9 cellular contexts compared by ENCODE assay signal in the genomic region with DNA sequence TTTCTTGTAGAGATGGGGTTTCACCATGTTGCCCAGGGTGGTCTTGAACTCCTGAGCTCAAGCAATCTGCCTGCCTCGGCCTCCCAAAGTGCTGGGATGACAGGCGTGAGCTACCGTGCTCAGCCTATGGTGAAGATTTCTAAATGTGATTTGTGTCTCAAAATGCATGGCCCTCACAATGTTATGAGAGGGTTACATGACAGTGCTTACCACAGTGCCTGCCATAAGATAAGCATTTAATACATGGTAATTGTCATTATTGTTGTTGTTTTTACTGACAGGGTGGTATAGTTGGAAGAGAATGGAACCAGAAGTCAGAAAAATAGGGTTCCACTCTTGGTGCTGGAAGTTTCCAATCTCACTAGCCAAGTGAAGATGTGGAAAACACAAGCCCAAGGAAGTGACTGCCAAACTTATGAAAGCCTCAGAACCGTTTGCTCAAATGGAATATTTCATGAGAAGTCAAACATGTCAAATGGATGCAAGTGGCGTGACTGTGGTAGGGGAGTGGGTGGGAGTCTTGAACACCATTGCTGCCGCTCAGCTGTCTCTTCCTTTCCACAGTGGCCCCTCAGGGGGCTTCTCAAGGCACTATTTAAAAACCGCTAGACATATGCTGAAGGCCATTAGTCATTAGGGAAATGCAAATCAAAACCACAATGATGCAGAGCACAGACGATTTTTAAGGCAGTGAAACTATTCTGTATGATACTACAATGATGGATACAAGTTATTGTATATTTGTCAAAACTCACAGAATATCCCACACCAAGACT. TPM values are rescaled to one million over a fixed set of nuclear protein-coding genes. Genes with fewer than 3 reads are reported as not detected.
A peak's percentile ranks its signal among the peaks of the same experiment; 100 is the strongest.
DNase-seq lines count a peak whose midpoint lies in the region; ATAC-seq and TF ChIP-seq lines count a peak whose summit lies in the region.
"Had no signal": no experiment of that assay in that cellular context is flagged by ENCODE, and none has a peak within 500 bp of the region (broad histone marks: within the 10 kb centered on the region; RNA-seq: fewer than 3 reads in every experiment).

No MANE protein-coding gene starts in this region.

- H3K4me1 ChIP-seq in BLaER1 treated with 17β-estradiol and CSF1 and Interleukin-3, amounts not matched to agents 10 nM and 100 nM: peaks cover 25 to 91% (median 33%) of the 10 kb centered on the region in 10 experiments
- H3K4me1 ChIP-seq in GM23338 (ENCODE audit: insufficient read depth): no peaks in the 10 kb centered on the region

- H3K27me3 ChIP-seq in BLaER1 treated with 17β-estradiol and CSF1 and Interleukin-3, amounts not matched to agents 10 nM and 100 nM: peaks cover 0 to 37% (median 23%) of the 10 kb centered on the region in 11 experiments; a peak in 16 of 22 replicates
- no peaks in the 10 kb centered on the region for H3K27me3 ChIP-seq in GM23338 (ENCODE audit: insufficient read depth)

- peak; percentile 87 for ATAC-seq in GM19035 (IDR thresholded peaks at IDR 0.05; ENCODE audit: unreplicated experiment)
- ATAC-seq in HG02981 (IDR thresholded peaks at IDR 0.05; ENCODE audit: unreplicated experiment): peak; percentile 92
- no peak for ATAC-seq in GM23338

- TF ChIP-seq CTCF in GM23338 (conservative IDR thresholded peaks at IDR 0.05; ENCODE audit: low read depth in 2 of 2): no peak

- DNase-seq in RPMI7951 (ENCODE audit: low read depth) (peak; percentile 79), GM23338 (ENCODE audit: low spot score) (no peak), SKM-1 (lab: John Stamatoyannopoulos, UW; ENCODE audit: unreplicated experiment) (no peak), AML-193 (lab: John Stamatoyannopoulos, UW) (no peak)
- no peak for DNase-seq in activated T-helper 1 cell treated with anti-CD3 and anti-CD28 coated beads, Interleukin-12 subunit alpha, Interleukin-12 subunit beta, Interleukin-2, Interleukin-4 antibody, amounts not matched to agents 30 ng/mL and 10 ng/mL and 1 ng/mL, durations not matched to agents 14 hours and 24 hours and 36 hours (ENCODE audit: low spot score)

- H3K4me2 ChIP-seq in BLaER1 treated with 17β-estradiol and CSF1 and Interleukin-3, amounts not matched to agents 10 nM and 100 nM: peak overlapping the region; percentile 65 to 89 (median 76)
- H3K4me2 ChIP-seq in GM23338: no peak overlapping the region

- no peaks in the 10 kb centered on the region for H3K36me3 Mint-ChIP-seq in GM23338 (ENCODE audit: low read depth)
- no peaks in the 10 kb centered on the region for H3K36me3 Mint-ChIP-seq in activated T-helper 1 cell treated with anti-CD3 and anti-CD28 coated beads, Interleukin-12 subunit alpha, Interleukin-12 subunit beta, Interleukin-2, Interleukin-4 antibody, amounts not matched to agents 30 ng/mL and 10 ng/mL and 1 ng/mL, durations not matched to agents 14 hours and 24 hours and 36 hours (ENCODE audit: low read depth)

- no peaks in the 10 kb centered on the region for H3K9me3 Mint-ChIP-seq in GM23338
- no peaks in the 10 kb centered on the region for H3K9me3 Mint-ChIP-seq in activated T-helper 1 cell treated with anti-CD3 and anti-CD28 coated beads, Interleukin-12 subunit alpha, Interleukin-12 subunit beta, Interleukin-2, Interleukin-4 antibody, amounts not matched to agents 30 ng/mL and 10 ng/mL and 1 ng/mL, durations not matched to agents 14 hours and 24 hours and 36 hours

- no peaks in the 10 kb centered on the region for H3F3A ChIP-seq in GM23338 (replicated peaks; ENCODE audit: low read depth)

- no peaks in the 10 kb centered on the region; the same call in 1 of the 2 replicates for H3K9me2 ChIP-seq in GM23338 (ENCODE audit: insufficient read depth)

- H3K4me3 Mint-ChIP-seq in GM23338: no peak overlapping the region
- no peak overlapping the region for H3K4me3 Mint-ChIP-seq in activated T-helper 1 cell treated with anti-CD3 and anti-CD28 coated beads, Interleukin-12 subunit alpha, Interleukin-12 subunit beta, Interleukin-2, Interleukin-4 antibody, amounts not matched to agents 30 ng/mL and 10 ng/mL and 1 ng/mL, durations not matched to agents 14 hours and 24 hours and 36 hours

- H3K79me2 ChIP-seq in GM23338 (replicated peaks; ENCODE audit: insufficient read depth): no peaks in the 10 kb centered on the region

- H3K4me1 Mint-ChIP-seq in GM23338: no peaks in the 10 kb centered on the region
- H3K4me1 Mint-ChIP-seq in activated T-helper 1 cell treated with anti-CD3 and anti-CD28 coated beads, Interleukin-12 subunit alpha, Interleukin-12 subunit beta, Interleukin-2, Interleukin-4 antibody, amounts not matched to agents 30 ng/mL and 10 ng/mL and 1 ng/mL, durations not matched to agents 14 hours and 24 hours and 36 hours (ENCODE audit: low read depth): no peaks in the 10 kb centered on the region

- H3K27me3 Mint-ChIP-seq in GM23338 (ENCODE audit: insufficient read depth, low read depth, poor library complexity): peaks cover 4% of the 10 kb centered on the region
- peaks cover 15% of the 10 kb centered on the region for H3K27me3 Mint-ChIP-seq in activated T-helper 1 cell treated with anti-CD3 and anti-CD28 coated beads, Interleukin-12 subunit alpha, Interleukin-12 subunit beta, Interleukin-2, Interleukin-4 antibody, amounts not matched to agents 30 ng/mL and 10 ng/mL and 1 ng/mL, durations not matched to agents 14 hours and 24 hours and 36 hours (ENCODE audit: insufficient read depth)

- H3K36me3 ChIP-seq in BLaER1 treated with 17β-estradiol and CSF1 and Interleukin-3, amounts not matched to agents 10 nM and 100 nM: peaks cover 0 to 6% (median 0%) of the 10 kb centered on the region in 11 experiments; a peak in 2 of 22 replicates
- no peaks in the 10 kb centered on the region for H3K36me3 ChIP-seq in GM23338 (ENCODE audit: insufficient read depth)

- H2AFZ ChIP-seq in GM23338: no peak overlapping the region

- no peaks in the 10 kb centered on the region for H4K20me1 ChIP-seq in BLaER1 treated with 17β-estradiol and CSF1 and Interleukin-3, amounts not matched to agents 10 nM and 100 nM
- no peaks in the 10 kb centered on the region for H4K20me1 ChIP-seq in GM23338 (replicated peaks; ENCODE audit: insufficient read depth)

- peak overlapping the region in 6 of 11 experiments; percentile 7 to 73 (median 52); a peak in 9 of 22 replicates for H3K9ac ChIP-seq in BLaER1 treated with 17β-estradiol and CSF1 and Interleukin-3, amounts not matched to agents 10 nM and 100 nM

- intact Hi-C loops in activated T-helper 1 cell treated with anti-CD3 and anti-CD28 coated beads, Interleukin-12 subunit alpha, Interleukin-12 subunit beta, Interleukin-2, Interleukin-4 antibody, amounts not matched to agents 30 ng/mL and 10 ng/mL and 1 ng/mL, durations not matched to agents 14 hours and 24 hours and 36 hours (cut with micrococcal nuclease): no loop called here

- no peak overlapping the region; a peak in 1 of 20 replicates for H3K4me3 ChIP-seq in BLaER1 treated with 17β-estradiol and CSF1 and Interleukin-3, amounts not matched to agents 10 nM and 100 nM
- no peak overlapping the region for H3K4me3 ChIP-seq in GM23338

- peaks cover 14 to 41% (median 25%) of the 10 kb centered on the region in 11 experiments; a peak in 21 of 22 replicates for H3K9me3 ChIP-seq in BLaER1 treated with 17β-estradiol and CSF1 and Interleukin-3, amounts not matched to agents 10 nM and 100 nM (replicated peaks in 1 of 11)

- H3K27ac ChIP-seq in BLaER1 treated with 17β-estradiol and CSF1 and Interleukin-3, amounts not matched to agents 10 nM and 100 nM: peak overlapping the region; percentile 4 to 91 (median 54)
- H3K27ac ChIP-seq in GM23338 (ENCODE audit: low read depth): no peak overlapping the region

- H3K27ac Mint-ChIP-seq in GM23338: no peak overlapping the region
- no peak overlapping the region for H3K27ac Mint-ChIP-seq in activated T-helper 1 cell treated with anti-CD3 and anti-CD28 coated beads, Interleukin-12 subunit alpha, Interleukin-12 subunit beta, Interleukin-2, Interleukin-4 antibody, amounts not matched to agents 30 ng/mL and 10 ng/mL and 1 ng/mL, durations not matched to agents 14 hours and 24 hours and 36 hours
- H3K27ac Mint-ChIP-seq: IgD-negative memory B cell had no signal

TF ChIP-seq in GM23338, 12 proteins besides CTCF, POLR2A, EP300 and RAD21:
- TF ChIP-seq NANOG (IDR thresholded peaks at IDR 0.05; ENCODE audit: borderline replicate concordance) (no peak), EZH2phosphoT487 (IDR thresholded peaks at IDR 0.05; ENCODE audit: unreplicated experiment) (no peak)

RNA-seq across cellular contexts. Expression of a gene that starts 29.1 kb away (rescaled TPM):
- total RNA-seq in RPMI7951 (2014; rRNA removed; shearing (Covaris generic)): 0.12 and 0.59 TPM in 2 replicates
- total RNA-seq in GM23338 (2014; rRNA removed; shearing (Covaris generic)): 3.1 and 3.9 TPM in 2 replicates
- 1.4 and 2.7 TPM in 2 replicates for polyA plus RNA-seq in GM23338 (2016; fragmentation: Nextera tagmentation; extraction: Ambion mirVana)
- not detected in 2 replicates for total RNA-seq in activated T-helper 1 cell treated with anti-CD3 and anti-CD28 coated beads, Interleukin-12 subunit alpha, Interleukin-12 subunit beta, Interleukin-2, Interleukin-4 antibody, amounts not matched to agents 30 ng/mL and 10 ng/mL and 1 ng/mL, durations not matched to agents 14 hours and 24 hours and 36 hours
